19 cellular contexts compared by ENCODE assay signal in genomic region chr6:5167501-5167900, GRCh38.
A peak's percentile ranks its signal among the peaks of the same experiment; 100 is the strongest.
DNase-seq lines count a peak whose midpoint lies in the region; TF ChIP-seq lines count a peak whose summit lies in the region.
"Had no signal": no experiment of that assay in that cellular context is flagged by ENCODE, and none has a peak within 500 bp of the region (broad histone marks: within the 10 kb centered on the region; RNA-seq: fewer than 3 reads in every experiment).

No MANE protein-coding gene starts in this region.

- no peaks in the 10 kb centered on the region for H3K27me3 Mint-ChIP-seq in osteocyte (ENCODE audit: unreplicated experiment)
- H3K27me3 Mint-ChIP-seq: CD4-positive, alpha-beta memory T cell had no signal

- intact Hi-C loops in esophagus squamous epithelium (cut with DNase I) = no loop called here

- no peak for TF ChIP-seq CTCF in VCaP (conservative IDR thresholded peaks at IDR 0.05)
- no peak for TF ChIP-seq CTCF in esophagus squamous epithelium (IDR thresholded peaks at IDR 0.05)
- TF ChIP-seq CTCF in osteocyte (IDR thresholded peaks at IDR 0.05) = no peak

- H3K4me3 Mint-ChIP-seq in osteocyte (ENCODE audit: unreplicated experiment) = no peak overlapping the region
- H3K4me3 Mint-ChIP-seq: GM23338 had no signal

- H3K4me1 ChIP-seq in esophagus squamous epithelium = no peaks in the 10 kb centered on the region

- 66 to 70% methylated on average over 4 of the region's 4 CpGs for WGBS in esophagus squamous epithelium, 2 donors

- no peaks in the 10 kb centered on the region for H3K27me3 ChIP-seq in esophagus squamous epithelium
- H3K27me3 ChIP-seq: SJSA1 had no signal

- no peak for TF ChIP-seq POLR2A in esophagus squamous epithelium (IDR thresholded peaks at IDR 0.05)

- no peak overlapping the region for H3K27ac Mint-ChIP-seq in osteocyte (ENCODE audit: unreplicated experiment)
- H3K27ac Mint-ChIP-seq: CD4-positive, alpha-beta memory T cell; GM23338 had no signal

- H3K36me3 ChIP-seq in esophagus squamous epithelium = no peaks in the 10 kb centered on the region
- H3K36me3 ChIP-seq: SJSA1 had no signal

- H3K9me3 ChIP-seq in esophagus squamous epithelium = no peaks in the 10 kb centered on the region
- H3K9me3 ChIP-seq: SJSA1 had no signal

- H3K27ac ChIP-seq in VCaP = peak overlapping the region; percentile 66
- H3K27ac ChIP-seq in esophagus squamous epithelium = no peak overlapping the region
- H3K27ac ChIP-seq: HL-60, PC-9, SJSA1 had no signal

- DNase-seq in NCI-H1092 treated with DMSO at 0.1 percent for 48 hours (lab: John Stamatoyannopoulos, UW) (peak; percentile 2), NCI-H1092 (lab: John Stamatoyannopoulos, UW) (no peak), ELR (ENCODE audit: low read depth) (peak; percentile 39), fibroblast of gingiva (ENCODE audit: low read depth) (peak; percentile 34), esophagus squamous epithelium (lab: John Stamatoyannopoulos, UW) (no peak), osteocyte (ENCODE audit: extremely low spot score, unreplicated experiment) (no peak), kidney glomerular epithelial cell (lab: John Stamatoyannopoulos, UW) (no peak)
- DNase-seq: 8988T; CD4-positive, alpha-beta memory T cell; MV-4-11; NCI-H1694; NCI-H2171; NCI-H446; NCI-H774; PC-9 had no signal

- no peaks in the 10 kb centered on the region for H3K36me3 Mint-ChIP-seq in osteocyte (ENCODE audit: unreplicated experiment)
- H3K36me3 Mint-ChIP-seq: CD4-positive, alpha-beta memory T cell had no signal

- no peaks in the 10 kb centered on the region for H3K9me3 Mint-ChIP-seq in osteocyte (ENCODE audit: unreplicated experiment)
- H3K9me3 Mint-ChIP-seq: GM23338 had no signal

- peaks cover 8% of the 10 kb centered on the region for H3K4me1 Mint-ChIP-seq in osteocyte (ENCODE audit: unreplicated experiment)

- H3K4me3 ChIP-seq in esophagus squamous epithelium = no peak overlapping the region
- H3K4me3 ChIP-seq: GM23338, PC-9, SJSA1 had no signal

Comparison
In these comparisons a context has a peak if more than half of its experiments do, and no peak if none do; other contexts are left out.
1. DNase-seq: peak in NCI-H1092 treated with DMSO at 0.1 percent for 48 hours (single experiment), ELR (single experiment) and fibroblast of gingiva (single experiment); none in NCI-H1092 (single experiment), esophagus squamous epithelium (single experiment), osteocyte (single experiment) and kidney glomerular epithelial cell (single experiment).